9 cellular contexts compared by ENCODE assay signal in the genomic region with DNA sequence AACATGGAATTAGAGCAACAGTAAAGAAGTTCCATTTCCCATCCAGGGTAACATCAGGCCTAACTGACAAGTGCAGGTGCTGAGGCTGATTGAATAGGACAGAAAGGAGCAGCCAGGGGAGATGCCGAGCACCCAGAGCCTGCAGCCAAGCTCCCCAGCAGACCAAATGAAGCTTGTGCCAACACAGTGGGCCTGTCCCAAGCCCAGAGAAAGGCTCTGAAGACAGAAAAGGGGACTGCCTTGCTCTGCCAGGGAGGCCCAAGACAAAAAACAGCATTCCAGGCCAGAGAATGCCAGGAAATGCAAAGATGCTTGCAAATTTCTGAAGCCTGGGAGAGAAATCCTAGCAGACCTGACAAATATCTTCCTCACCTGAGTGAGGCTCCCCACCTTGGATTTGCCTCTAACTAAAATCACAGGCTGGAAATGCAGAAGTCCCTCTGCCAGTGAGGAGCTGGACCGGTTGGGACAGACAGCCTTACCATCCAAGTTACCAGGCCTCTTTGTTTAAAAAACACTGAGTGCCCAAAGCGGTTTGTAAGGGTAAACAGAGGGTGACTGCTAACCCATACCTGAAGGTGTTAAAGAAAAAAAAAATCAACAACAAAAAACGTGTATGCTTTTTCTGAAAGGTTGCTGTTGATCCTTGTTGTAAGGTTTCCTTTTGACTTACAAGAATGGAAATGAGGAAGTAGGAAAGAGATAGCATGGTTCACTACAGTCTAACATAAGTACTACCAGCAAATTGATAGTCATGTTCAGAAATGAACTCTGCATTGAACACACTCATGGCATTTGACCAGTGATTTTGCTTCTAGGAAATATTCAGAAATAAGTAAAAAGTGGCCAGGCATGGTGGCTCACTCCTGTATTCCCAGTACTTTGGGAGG. TPM values are rescaled to one million over a fixed set of nuclear protein-coding genes. Genes with fewer than 3 reads are reported as not detected.
A peak's percentile ranks its signal among the peaks of the same experiment; 100 is the strongest.
DNase-seq lines count a peak whose midpoint lies in the region; ATAC-seq and TF ChIP-seq lines count a peak whose summit lies in the region.
"Had no signal": no experiment of that assay in that cellular context is flagged by ENCODE, and none has a peak within 500 bp of the region (broad histone marks: within the 10 kb centered on the region; RNA-seq: fewer than 3 reads in every experiment).

No MANE protein-coding gene starts in this region.

- H3K27ac ChIP-seq in mesendoderm (ENCODE audit: low read depth, low read length): no peak overlapping the region
- no peak overlapping the region for H3K27ac ChIP-seq in CD4-positive, alpha-beta T cell (ENCODE audit: low read depth, low read length)

- H3K27me3 Mint-ChIP-seq in CD4-positive, alpha-beta T cell: no peaks in the 10 kb centered on the region

- CTCF ChIA-PET in CD4-positive, alpha-beta T cell (lab: Charles Lee): no interaction called here

- H3K36me3 ChIP-seq in mesendoderm (ENCODE audit: control insufficient read depth, insufficient read depth, low read length): no peaks in the 10 kb centered on the region

- H3K27ac Mint-ChIP-seq in CD4-positive, alpha-beta T cell: no peak overlapping the region

- in situ Hi-C loops in KBM-7 (cut with MboI; ENCODE audit: low pct_unique_long_range_greater_than_20kb, low sequenced_read_pairs): no loop called here

- H2BK15ac ChIP-seq in mesendoderm (replicated peaks; ENCODE audit: low read depth): no peak overlapping the region

- no peak for TF ChIP-seq CTCF in CD4-positive, alpha-beta T cell (IDR thresholded peaks at IDR 0.05)

- H3K4me3 Mint-ChIP-seq in CD4-positive, alpha-beta T cell: no peak overlapping the region

- no peaks in the 10 kb centered on the region for H3K4me1 Mint-ChIP-seq in CD4-positive, alpha-beta T cell (ENCODE audit: low read depth)

- H3K9me3 ChIP-seq in CD4-positive, alpha-beta T cell (ENCODE audit: control insufficient read depth, low read length): no peaks in the 10 kb centered on the region

- WGBS in mesendoderm (ENCODE audit: extremely low coverage, insufficient coverage, low lambda C conversion rate): no CpG with 5 or more reads among the region's 4 CpGs

- no peak overlapping the region for H3K9ac ChIP-seq in mesendoderm (ENCODE audit: low read length)

- H3K36me3 Mint-ChIP-seq in CD4-positive, alpha-beta T cell (ENCODE audit: low read depth): no peaks in the 10 kb centered on the region

- no peaks in the 10 kb centered on the region for H3K9me3 Mint-ChIP-seq in CD4-positive, alpha-beta T cell

- intact Hi-C loops in CD4-positive, alpha-beta T cell (cut with DNase I, micrococcal nuclease): no loop called here
- intact Hi-C loops in left ventricle myocardium superior (cut with micrococcal nuclease): no loop called here

- H2BK5ac ChIP-seq in mesendoderm (ENCODE audit: low read length): no peak overlapping the region

- no peak overlapping the region for H3K4ac ChIP-seq in mesendoderm (ENCODE audit: low read depth, low read length)

- no peaks in the 10 kb centered on the region for H3K79me2 ChIP-seq in mesendoderm (ENCODE audit: control insufficient read depth, insufficient read depth, low read length)

- no peak overlapping the region for H3K4me3 ChIP-seq in mesendoderm (ENCODE audit: low read length)

- POLR2A ChIA-PET in CD4-positive, alpha-beta T cell (lab: Charles Lee): no interaction called here

- H2AK5ac ChIP-seq in mesendoderm (ENCODE audit: low read length): no peak overlapping the region

- no peak overlapping the region for H3K18ac ChIP-seq in mesendoderm (ENCODE audit: low read length)

- H3K23ac ChIP-seq in mesendoderm (ENCODE audit: low read length): no peak overlapping the region

- no peak overlapping the region for H4K8ac ChIP-seq in mesendoderm (ENCODE audit: low read depth, low read length)

- DNase-seq in KBM-7: peak; percentile 67
- DNase-seq in mesendoderm: peak; percentile 71
- no peak for DNase-seq in NCI-H69 (lab: John Stamatoyannopoulos, UW)
- DNase-seq in CD4-positive, alpha-beta T cell: no peak
- no peak for DNase-seq in NCI-H187 (lab: John Stamatoyannopoulos, UW)
- no peak for DNase-seq in left ventricle myocardium superior

- H3K56ac ChIP-seq in mesendoderm (ENCODE audit: low read length): no peak overlapping the region

- H3K4me2 ChIP-seq in mesendoderm (ENCODE audit: low read length): no peak overlapping the region

- no peaks in the 10 kb centered on the region for H3K79me1 ChIP-seq in mesendoderm (ENCODE audit: low read length)

- H2BK120ac ChIP-seq in mesendoderm (ENCODE audit: low read depth, low read length): no peak overlapping the region

- H3K4me1 ChIP-seq in mesendoderm (ENCODE audit: control insufficient read depth, low read depth, low read length): no peaks in the 10 kb centered on the region

- no peaks in the 10 kb centered on the region for H3K27me3 ChIP-seq in mesendoderm (ENCODE audit: insufficient read depth, low read length, poor library complexity)
- no peaks in the 10 kb centered on the region for H3K27me3 ChIP-seq in CD4-positive, alpha-beta T cell (ENCODE audit: control insufficient read depth, insufficient read depth, low read length)

- ATAC-seq in GM18873 (IDR thresholded peaks at IDR 0.05; ENCODE audit: low FRiP score, unreplicated experiment): peak; percentile 92
- peak; percentile 95 for ATAC-seq in HG02610 (IDR thresholded peaks at IDR 0.05; ENCODE audit: unreplicated experiment)
- no peak for ATAC-seq in CD4-positive, alpha-beta T cell (ENCODE audit: poor library complexity)
- ATAC-seq in left ventricle myocardium superior: no peak

- no peak overlapping the region for H4K5ac ChIP-seq in mesendoderm (ENCODE audit: low read length)

RNA-seq across cellular contexts. Expression of a gene that starts 11.9 kb away (rescaled TPM):
- polyA plus RNA-seq in mesendoderm (2013, experiment 1 of 2): 1,185 TPM
- 1,186 TPM for polyA plus RNA-seq in mesendoderm (2013, experiment 2 of 2)
- 100 to 1,000 TPM; 448 to 465 TPM for total RNA-seq in CD4-positive, alpha-beta T cell
- 180 TPM for total RNA-seq in left ventricle myocardium superior

RNA-seq across cellular contexts. Expression of a gene that starts 55.3 kb away (rescaled TPM):
- 0.15 TPM for polyA plus RNA-seq in mesendoderm (2013, experiment 1 of 2)
- not detected for polyA plus RNA-seq in mesendoderm (2013, experiment 2 of 2)
- under 1 TPM in 1 of 2 experiments, not detected in 1; 0.11 TPM for total RNA-seq in CD4-positive, alpha-beta T cell
- not detected for total RNA-seq in left ventricle myocardium superior
- total RNA-seq: bronchial epithelial cell had no signal

Comparison
In these comparisons a context has a peak if more than half of its experiments do, and no peak if none do; other contexts are left out.
1. ATAC-seq: peak in GM18873 (single experiment) and HG02610 (single experiment); none in CD4-positive, alpha-beta T cell (single experiment) and left ventricle myocardium superior (single experiment).
2. DNase-seq: peak in KBM-7 (single experiment) and mesendoderm (single experiment); none in NCI-H69 (single experiment), CD4-positive, alpha-beta T cell (0 of 10), NCI-H187 (0 of 2) and left ventricle myocardium superior (single experiment).